1 cellular context compared by ENCODE assay signal in the genomic region with DNA sequence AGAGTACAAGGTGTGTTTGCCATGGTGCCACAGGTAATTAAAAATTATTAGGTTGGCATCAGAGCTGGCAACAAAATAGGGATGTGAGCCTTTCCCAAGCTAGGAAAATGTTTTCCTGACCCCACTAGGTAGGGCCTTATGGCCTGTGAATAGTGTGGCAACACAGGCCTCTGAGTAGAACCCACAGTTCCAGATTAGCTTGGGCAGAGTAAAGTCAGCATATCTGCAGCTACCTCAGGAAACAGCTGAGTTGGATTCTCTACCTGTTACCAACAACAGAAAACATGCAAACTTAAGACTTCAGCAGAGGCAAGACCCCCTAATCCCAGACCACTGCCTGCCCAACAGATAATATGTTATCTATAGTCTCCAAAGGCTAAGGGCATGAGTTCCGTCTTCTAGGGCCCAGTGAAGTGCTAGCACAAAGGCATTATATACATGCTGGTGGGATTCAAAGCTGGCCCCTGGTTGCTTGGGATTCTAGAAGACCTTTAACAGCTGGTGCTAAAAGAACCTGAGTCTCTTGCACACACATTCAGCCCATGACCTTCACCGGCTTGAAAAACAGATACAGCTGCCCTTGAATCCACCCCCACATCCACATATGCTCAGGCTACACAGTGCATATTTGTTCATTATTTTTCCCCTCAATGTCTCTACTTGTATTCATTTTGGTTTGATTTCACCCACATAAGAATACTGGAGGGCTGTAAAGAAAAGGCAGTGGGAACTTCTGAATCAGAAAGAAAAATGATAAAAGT.
TF ChIP-seq lines count a peak whose summit lies in the region.

No MANE protein-coding gene starts in this region.

TF ChIP-seq in K562, 482 proteins besides CTCF, POLR2A, EP300 and RAD21:
- TF ChIP-seq RBFOX2 (IDR thresholded peaks at IDR 0.05; ENCODE audit: low read depth, low read length) (no peak), RFX5 (IDR thresholded peaks at IDR 0.05; ENCODE audit: low read depth, low read length) (no peak), DPF2 (IDR thresholded peaks at IDR 0.05) (peak; percentile 47; the same call in 1 of the 2 replicates), TCF3 (CRISPR knock-in tag; IDR thresholded peaks at IDR 0.05) (peak; percentile 51; the same call in 1 of the 2 replicates), SIX5 (IDR thresholded peaks at IDR 0.05; ENCODE audit: borderline replicate concordance in 1 of 2, insufficient read depth in 1 of 2, low read depth in 1 of 2, low read length in 2 of 2) (no peak), CBFA2T3 (IDR thresholded peaks at IDR 0.05) (peak; percentile 61), TAL1 (IDR thresholded peaks at IDR 0.05) (peak; percentile 48; the same call in 1 of the 2 replicates), ESRRA (IDR thresholded peaks at IDR 0.05; ENCODE audit: borderline replicate concordance, low read depth) (0 out of 2 replicates have a peak, but pooled peaks have one; percentile 20), ARID1B (IDR thresholded peaks at IDR 0.05) (0 out of 2 replicates have a peak, but pooled peaks have one; percentile 41), CBFA2T2 (conservative IDR thresholded peaks at IDR 0.05) (peak; percentile 49), TEAD4 (IDR thresholded peaks at IDR 0.05; ENCODE audit: low read length) (peak; percentile 27; the same call in 1 of the 2 replicates), TEAD4 (CRISPR knock-in tag; IDR thresholded peaks at IDR 0.05; ENCODE audit: borderline replicate concordance) (no peak), EGR1 (conservative IDR thresholded peaks at IDR 0.05) (0 out of 2 replicates have a peak, but pooled peaks have one; percentile 17), NCOR1 (IDR thresholded peaks at IDR 0.05) (peak; percentile 39; the same call in 1 of the 2 replicates), CHCHD3 (CRISPR knock-in tag; IDR thresholded peaks at IDR 0.05) (no peak)
